Comparison of ENCODE assay signal across 1 cellular context in genomic region chr17:64083093-64083492, GRCh38.
TF ChIP-seq lines count a peak whose summit lies in the region.

No MANE protein-coding gene starts in this region.

TF ChIP-seq in K562, 482 proteins besides CTCF, POLR2A, EP300 and RAD21 (continued from another document):
- TF ChIP-seq ZNF740 (CRISPR knock-in tag; IDR thresholded peaks at IDR 0.05) (no peak), ZNF740 (tag; IDR thresholded peaks at IDR 0.05) (no peak), NFIX (CRISPR knock-in tag; IDR thresholded peaks at IDR 0.05; ENCODE audit: low read depth) (no peak), MCM2 (IDR thresholded peaks at IDR 0.05; ENCODE audit: low read depth) (no peak), ZNF12 (CRISPR knock-in tag; IDR thresholded peaks at IDR 0.05) (no peak), DIDO1 (tag; IDR thresholded peaks at IDR 0.05; ENCODE audit: low read depth) (no peak), ATF6 (CRISPR knock-in tag; IDR thresholded peaks at IDR 0.05) (no peak), ZNF316 (IDR thresholded peaks at IDR 0.05) (peak; percentile 66; the same call in 1 of the 2 replicates), ZBTB7A (IDR thresholded peaks at IDR 0.05; ENCODE audit: borderline replicate concordance, control insufficient read depth, low read depth, low read length) (no peak), NELFE (IDR thresholded peaks at IDR 0.05; ENCODE audit: insufficient read depth, insufficient read length) (no peak), MXD1 (CRISPR knock-in tag; IDR thresholded peaks at IDR 0.05; ENCODE audit: borderline replicate concordance, poor library complexity, severe bottlenecking) (no peak), CSDE1 (IDR thresholded peaks at IDR 0.05) (no peak), MEIS2 (IDR thresholded peaks at IDR 0.05; ENCODE audit: partially characterized antibody) (no peak), TBL1XR1 (IDR thresholded peaks at IDR 0.05; ENCODE audit: low read length in 2 of 2) (no peak), NCOA2 (IDR thresholded peaks at IDR 0.05; ENCODE audit: partially characterized antibody in 2 of 2) (peak in 1 of 2 experiments; percentile 25), DEAF1 (CRISPR knock-in tag; IDR thresholded peaks at IDR 0.05) (no peak), ZNF696 (CRISPR knock-in tag; conservative IDR thresholded peaks at IDR 0.05) (no peak), ASH1L (IDR thresholded peaks at IDR 0.05; ENCODE audit: borderline replicate concordance, low read depth, partially characterized antibody) (no peak), C11orf30 (IDR thresholded peaks at IDR 0.05; ENCODE audit: low read depth) (peak; percentile 62), NCOR1 (IDR thresholded peaks at IDR 0.05) (0 out of 2 replicates have a peak, but pooled peaks have one; percentile 13), DPF2 (IDR thresholded peaks at IDR 0.05) (no peak), ZNF449 (CRISPR knock-in tag; IDR thresholded peaks at IDR 0.05) (no peak), MBD1 (CRISPR knock-in tag; IDR thresholded peaks at IDR 0.05) (no peak), SIRT6 (IDR thresholded peaks at IDR 0.05; ENCODE audit: low read depth, low read length) (no peak), SMARCE1 (IDR thresholded peaks at IDR 0.05) (no peak), CREB1 (IDR thresholded peaks at IDR 0.05) (no peak), CREB1 (CRISPR knock-in tag; IDR thresholded peaks at IDR 0.05) (no peak), CLOCK (CRISPR knock-in tag; IDR thresholded peaks at IDR 0.05; ENCODE audit: borderline replicate concordance) (no peak), HDAC3 (IDR thresholded peaks at IDR 0.05; ENCODE audit: borderline replicate concordance, partially characterized antibody) (peak; percentile 13)
TF ChIP-seq in K562: peak in this region for 5.
